ENCODE assay signal across 1 cellular context in the genomic region with DNA sequence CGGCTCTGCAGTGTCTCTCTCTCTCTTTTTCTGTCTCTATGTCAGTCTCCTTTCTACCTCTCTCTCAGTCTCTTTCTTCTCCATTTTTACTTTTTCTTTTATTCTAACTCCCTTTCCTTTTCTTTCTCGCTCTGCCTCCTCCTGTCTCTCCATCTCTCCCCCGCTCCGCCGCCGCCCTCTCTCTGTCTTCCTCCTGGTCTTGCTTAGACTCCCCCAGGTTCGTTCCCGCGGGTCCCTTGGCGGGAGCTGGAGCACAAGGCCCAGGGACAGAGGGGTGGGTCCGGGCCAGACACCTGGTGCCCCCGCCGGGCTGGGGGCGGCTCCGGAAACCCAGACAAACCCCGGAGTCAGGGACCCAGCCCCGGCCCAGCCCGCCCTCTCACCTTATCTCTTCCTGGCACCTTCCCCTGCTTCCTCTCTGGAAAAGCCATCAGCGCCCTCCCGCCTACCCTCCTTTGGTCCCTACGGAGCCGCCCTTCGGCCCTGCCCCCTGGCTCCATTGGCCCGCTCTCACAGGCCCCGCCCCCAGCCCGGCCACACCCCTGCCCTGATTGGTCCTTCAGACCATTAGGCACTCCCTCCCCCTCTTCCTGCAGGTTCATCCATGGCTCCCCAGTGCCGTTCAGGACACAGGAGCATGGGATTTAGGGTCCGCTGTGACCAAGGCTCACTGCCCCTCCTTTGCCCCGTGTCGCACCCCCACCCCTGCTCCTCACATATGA.
TF ChIP-seq lines count a peak whose summit lies in the region.

No MANE protein-coding gene starts in this region.

TF ChIP-seq in K562, 482 proteins besides CTCF, POLR2A, EP300 and RAD21 (continued from another document and continues in another):
- TF ChIP-seq TCF3 (CRISPR knock-in tag; IDR thresholded peaks at IDR 0.05) (peak; percentile 84), NFE2 (IDR thresholded peaks at IDR 0.05; ENCODE audit: low read depth) (0 out of 2 replicates have a peak, but pooled peaks have one; percentile 12), SMARCC2 (IDR thresholded peaks at IDR 0.05; ENCODE audit: low read depth) (peak; percentile 71; the same call in 1 of the 2 replicates), MIER1 (IDR thresholded peaks at IDR 0.05; ENCODE audit: low read depth) (peak; percentile 53; the same call in 1 of the 2 replicates), TEAD4 (IDR thresholded peaks at IDR 0.05; ENCODE audit: low read length) (peak; percentile 61; the same call in 1 of the 2 replicates), TEAD4 (CRISPR knock-in tag; IDR thresholded peaks at IDR 0.05; ENCODE audit: borderline replicate concordance) (no peak), SIN3A (IDR thresholded peaks at IDR 0.05; ENCODE audit: borderline replicate concordance in 2 of 2, control insufficient read depth in 1 of 2, low read depth in 2 of 2, low read length in 2 of 2) (peak; percentile 63 to 73; a peak in 2 of 4 replicates), LARP7 (IDR thresholded peaks at IDR 0.05) (peak; percentile 96; the same call in 1 of the 2 replicates), HDGF (IDR thresholded peaks at IDR 0.05) (peak; percentile 87; the same call in 1 of the 2 replicates), HMGN3 (IDR thresholded peaks at IDR 0.05; ENCODE audit: borderline replicate concordance, extremely low read depth, insufficient read length, low read depth, low read length) (peak; percentile 66), HLTF (IDR thresholded peaks at IDR 0.05) (0 out of 2 replicates have a peak, but pooled peaks have one; percentile 57), EGR1 (conservative IDR thresholded peaks at IDR 0.05) (peak; percentile 84), PTBP1 (IDR thresholded peaks at IDR 0.05; ENCODE audit: low read depth, low read length) (peak; percentile 88), RFX5 (IDR thresholded peaks at IDR 0.05; ENCODE audit: low read depth, low read length) (no peak), CTBP1 (IDR thresholded peaks at IDR 0.05; ENCODE audit: borderline replicate concordance) (peak; percentile 86), MNT (conservative IDR thresholded peaks at IDR 0.05) (peak in 1 of 2 experiments; percentile 72; a peak in 2 of 4 replicates), PML (IDR thresholded peaks at IDR 0.05; ENCODE audit: low read length) (0 out of 2 replicates have a peak, but pooled peaks have one; percentile 20), CREM (IDR thresholded peaks at IDR 0.05; ENCODE audit: low read depth) (peak; percentile 18; the same call in 1 of the 2 replicates), NFYB (IDR thresholded peaks at IDR 0.05; ENCODE audit: extremely low read depth, insufficient read length) (peak; percentile 66), ZC3H11A (IDR thresholded peaks at IDR 0.05; ENCODE audit: low read depth, low read length) (no peak), MGA (IDR thresholded peaks at IDR 0.05) (peak; percentile 39; the same call in 1 of the 2 replicates), ZNF263 (CRISPR knock-in tag; IDR thresholded peaks at IDR 0.05; ENCODE audit: borderline replicate concordance) (0 out of 2 replicates have a peak, but pooled peaks have one; percentile 44), CCNT2 (IDR thresholded peaks at IDR 0.05; ENCODE audit: borderline replicate concordance, extremely low read depth, insufficient read length, low read depth, low read length) (peak; percentile 72), SMARCA4 (IDR thresholded peaks at IDR 0.05) (peak; percentile 76), HDAC1 (IDR thresholded peaks at IDR 0.05) (peak in 1 of 2 experiments; percentile 66; a peak in 1 of 4 replicates), ETV6 (IDR thresholded peaks at IDR 0.05; ENCODE audit: borderline replicate concordance in 1 of 2, low read depth in 2 of 2, low read length in 1 of 2) (0 out of 4 replicates have a peak, but pooled peaks of 1 of the 2 experiments have one; percentile 7), ETV6 (CRISPR knock-in tag; IDR thresholded peaks at IDR 0.05; ENCODE audit: borderline replicate concordance) (no peak), ARNT (IDR thresholded peaks at IDR 0.05) (peak in 1 of 2 experiments; percentile 25; a peak in 1 of 4 replicates), MBD2 (IDR thresholded peaks at IDR 0.05; ENCODE audit: borderline replicate concordance, low read depth) (peak; percentile 76), RBM22 (IDR thresholded peaks at IDR 0.05; ENCODE audit: low read depth, low read length, poor library complexity, severe bottlenecking) (no peak), TAF9B (IDR thresholded peaks at IDR 0.05; ENCODE audit: partially characterized antibody) (peak; percentile 61), KDM1A (IDR thresholded peaks at IDR 0.05) (peak; percentile 69 to 89), THAP12 (CRISPR knock-in tag; IDR thresholded peaks at IDR 0.05) (no peak), SPI1 (IDR thresholded peaks at IDR 0.05; ENCODE audit: borderline replicate concordance, low read depth, low read length) (peak; percentile 69; the same call in 1 of the 2 replicates), KAT8 (IDR thresholded peaks at IDR 0.05; ENCODE audit: low read depth) (no peak), NCOA4 (IDR thresholded peaks at IDR 0.05; ENCODE audit: partially characterized antibody) (no peak), EP400 (IDR thresholded peaks at IDR 0.05) (peak; percentile 77; the same call in 1 of the 2 replicates), HNRNPL (IDR thresholded peaks at IDR 0.05; ENCODE audit: low read depth, low read length) (0 out of 2 replicates have a peak, but pooled peaks have one; percentile 0), TFAP4 (CRISPR knock-in tag; IDR thresholded peaks at IDR 0.05; ENCODE audit: borderline replicate concordance) (peak; percentile 85), FOSL1 (tag; conservative IDR thresholded peaks at IDR 0.05) (peak; percentile 63; the same call in 1 of the 2 replicates)
- TF ChIP-seq, protein P1, sequence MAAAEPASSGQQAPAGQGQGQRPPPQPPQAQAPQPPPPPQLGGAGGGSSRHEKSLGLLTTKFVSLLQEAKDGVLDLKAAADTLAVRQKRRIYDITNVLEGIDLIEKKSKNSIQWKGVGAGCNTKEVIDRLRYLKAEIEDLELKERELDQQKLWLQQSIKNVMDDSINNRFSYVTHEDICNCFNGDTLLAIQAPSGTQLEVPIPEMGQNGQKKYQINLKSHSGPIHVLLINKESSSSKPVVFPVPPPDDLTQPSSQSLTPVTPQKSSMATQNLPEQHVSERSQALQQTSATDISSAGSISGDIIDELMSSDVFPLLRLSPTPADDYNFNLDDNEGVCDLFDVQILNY (CRISPR knock-in tag; IDR thresholded peaks at IDR 0.05) = no peak
- TF ChIP-seq, protein P2, sequence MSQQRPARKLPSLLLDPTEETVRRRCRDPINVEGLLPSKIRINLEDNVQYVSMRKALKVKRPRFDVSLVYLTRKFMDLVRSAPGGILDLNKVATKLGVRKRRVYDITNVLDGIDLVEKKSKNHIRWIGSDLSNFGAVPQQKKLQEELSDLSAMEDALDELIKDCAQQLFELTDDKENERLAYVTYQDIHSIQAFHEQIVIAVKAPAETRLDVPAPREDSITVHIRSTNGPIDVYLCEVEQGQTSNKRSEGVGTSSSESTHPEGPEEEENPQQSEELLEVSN (IDR thresholded peaks at IDR 0.05; ENCODE audit: borderline replicate concordance in 1 of 2, extremely low read depth in 1 of 2, insufficient read depth in 1 of 2, insufficient read length in 1 of 2, low read depth in 1 of 2, low read length in 1 of 2, poor library complexity in 1 of 2, severe bottlenecking in 1 of 2) = peak in 1 of 2 experiments; percentile 92
